Comparison of ENCODE assay signal across 22 cellular contexts in genomic region chr11:17799147-17799546, GRCh38.
"Had no signal": no experiment of that assay in that cellular context is flagged by ENCODE, and none has a peak within 500 bp of the region (broad histone marks: within the 10 kb centered on the region; RNA-seq: fewer than 3 reads in every experiment).

No MANE protein-coding gene starts in this region.

- H3K4me1 ChIP-seq: colonic mucosa, lower lobe of right lung, prostate gland, spleen, tibial artery had no signal

- H3K27me3 ChIP-seq: colonic mucosa, neutrophil, ovary, spleen, tibial artery had no signal

- ATAC-seq: activated CD4-positive, CD25-positive, alpha-beta regulatory T cell treated with anti-CD3 and anti-CD28 coated beads, Interleukin-2, amount 50 U/mL, for 24 hours; activated naive CD8-positive, alpha-beta T cell treated with anti-CD3 and anti-CD28 coated beads, Interleukin-2, amount 50 U/mL, for 24 hours; lower lobe of right lung; SK-N-SH treated with all-trans-retinoic acid at 6 μM for 48 hours; T-helper 17 cell had no signal

- DNase-seq: activated CD4-positive, alpha-beta T cell treated with anti-CD3 and anti-CD28 coated beads for 48 hours; activated CD4-positive, alpha-beta T cell treated with anti-CD3 and anti-CD28 coated beads, Interleukin-2, amount 50 U/mL, for 48 hours; activated CD8-positive, alpha-beta memory T cell treated with anti-CD3 and anti-CD28 coated beads, Interleukin-2, amount 50 U/mL, for 4 hours; activated naive CD8-positive, alpha-beta T cell treated with anti-CD3 and anti-CD28 coated beads, Interleukin-2, amount 50 U/mL, for 24 hours; activated T-cell treated with anti-CD3 and anti-CD28 coated beads, Interleukin-2, amount 50 U/mL, for 1 hour; colonic mucosa; effector memory CD4-positive, alpha-beta T cell; glutamatergic neuron; hippocampal formation; kidney; lower lobe of right lung; mesendoderm; ovary; spleen; T-helper 17 cell; T1000; tibial artery; WERI-Rb-1 had no signal

- H3K27ac ChIP-seq: colonic mucosa, lower lobe of right lung, neutrophil, ovary, prostate gland, spleen, tibial artery, WERI-Rb-1 had no signal

- H3K4me3 ChIP-seq: colonic mucosa, lower lobe of right lung, ovary, prostate gland, spleen, tibial artery had no signal

- H3K9me3 ChIP-seq: colonic mucosa, lower lobe of right lung, neutrophil, ovary, prostate gland, spleen, tibial artery had no signal

- H3K36me3 ChIP-seq: colonic mucosa, lower lobe of right lung, neutrophil, ovary, prostate gland, tibial artery, WERI-Rb-1 had no signal
